In genomic region chr22:41957941-41958556, GRCh38 we compare ENCODE assay signal across 10 cellular contexts. TPM values are rescaled to one million over a fixed set of nuclear protein-coding genes. Genes with fewer than 3 reads are reported as not detected.
DNase-seq lines count a peak whose midpoint lies in the region; ATAC-seq, FAIRE-seq and TF ChIP-seq lines count a peak whose summit lies in the region.
"Had no signal": no experiment of that assay in that cellular context is flagged by ENCODE, and none has a peak within 500 bp of the region (broad histone marks: within the 10 kb centered on the region; RNA-seq: fewer than 3 reads in every experiment).

No MANE protein-coding gene starts in this region.

- no peak for FAIRE-seq in bronchial epithelial cell (lab: Jason Lieb, UNC)

- peaks cover 2% of the 10 kb centered on the region for H3K27me3 Mint-ChIP-seq in memory B cell
- H3K27me3 Mint-ChIP-seq: activated naive CD8-positive, alpha-beta T cell had no signal

- peaks cover 9% of the 10 kb centered on the region for H3K4me1 Mint-ChIP-seq in memory B cell

- H3K4me3 Mint-ChIP-seq in memory B cell = no peak overlapping the region
- H3K4me3 Mint-ChIP-seq: T-helper 1 cell treated with Interleukin-12 subunit alpha and Interleukin-12 subunit beta and Interleukin-4 antibody, amounts not matched to agents 30 μg/mL and 1 μg/mL, for 36 hours had no signal

- H3K4me3 ChIP-seq in bronchial epithelial cell (ENCODE audit: low read depth, low read length) = peak overlapping the region; percentile 23

- TF ChIP-seq CTCF in C4-2B (conservative IDR thresholded peaks at IDR 0.05) = peak; percentile 37
- no peak for TF ChIP-seq CTCF in bronchial epithelial cell (IDR thresholded peaks at IDR 0.05; ENCODE audit: insufficient read depth, low read length, severe bottlenecking)
- TF ChIP-seq CTCF in GM10266 (IDR thresholded peaks at IDR 0.05; ENCODE audit: control insufficient read depth, insufficient read depth, low read depth, missing control alignments) = no peak

- H3K27ac ChIP-seq in C4-2B = no peak overlapping the region

- H3K36me3 ChIP-seq in bronchial epithelial cell (ENCODE audit: control insufficient read depth, insufficient read depth, low read length) = no peaks in the 10 kb centered on the region

- peaks cover 2% of the 10 kb centered on the region for H3K27me3 ChIP-seq in bronchial epithelial cell (ENCODE audit: control insufficient read depth, insufficient read depth, low read length)

- H3K9me3 Mint-ChIP-seq in memory B cell = no peaks in the 10 kb centered on the region
- H3K9me3 Mint-ChIP-seq: T-helper 1 cell treated with Interleukin-12 subunit alpha and Interleukin-12 subunit beta and Interleukin-4 antibody, amounts not matched to agents 30 μg/mL and 1 μg/mL, for 36 hours had no signal

- no peak overlapping the region for H3K27ac Mint-ChIP-seq in memory B cell

- DNase-seq in bronchial epithelial cell (ENCODE audit: low read depth) (no peak), memory B cell (ENCODE audit: low spot score in 2 of 2) (no peak), SIG-M5 (lab: John Stamatoyannopoulos, UW) (no peak), GM10266 (ENCODE audit: extremely low spot score) (no peak), AG20443 (ENCODE audit: low spot score) (no peak)
- DNase-seq in stimulated activated CD4-positive, alpha-beta T cell treated with anti-CD3 and anti-CD28 coated beads, Interleukin-4, amount 100 ng/mL, for 24 hours = no peak

- H3K36me3 Mint-ChIP-seq in memory B cell = no peaks in the 10 kb centered on the region
- H3K36me3 Mint-ChIP-seq: activated naive CD8-positive, alpha-beta T cell had no signal

- peak; percentile 20 for ATAC-seq in HG03097 (IDR thresholded peaks at IDR 0.05; ENCODE audit: low FRiP score, unreplicated experiment)
- ATAC-seq in memory B cell (ENCODE audit: low read depth) = peak; percentile 37

RNA-seq across cellular contexts. Expression of gene CENPM, which starts 11.1 kb away (rescaled TPM):
- total RNA-seq in bronchial epithelial cell = 1.3 and 3.5 TPM in 2 replicates

RNA-seq across cellular contexts. Expression of gene SEPTIN3, which starts 11.2 kb away (rescaled TPM):
- total RNA-seq in bronchial epithelial cell = under 0.01 TPM in 2 replicates

RNA-seq across cellular contexts. Expression of gene TNFRSF13C, which starts 31.4 kb away (rescaled TPM):
- under 0.01 TPM in 2 replicates for total RNA-seq in bronchial epithelial cell

RNA-seq across cellular contexts. Expression of gene WBP2NL, which starts 40.5 kb away (rescaled TPM):
- total RNA-seq in bronchial epithelial cell = 0.26 and 0.77 TPM in 2 replicates
